Comparison of ENCODE assay signal across 8 cellular contexts in genomic region chr19:12722566-12723382, GRCh38. TPM values are rescaled to one million over a fixed set of nuclear protein-coding genes. Genes with fewer than 3 reads are reported as not detected.
DNase-seq lines count a peak whose midpoint lies in the region; TF ChIP-seq lines count a peak whose summit lies in the region.

No MANE protein-coding gene starts in this region.

- intact Hi-C loops in CD4-positive, alpha-beta memory T cell (cut with micrococcal nuclease), result loop anchor here (1.0 to 5.0 kb wide), 3 partner anchors 12 to 40 kb away; partner anchors contain the start of genes DHPS, FBXW9 and TRIR

- H3K4me3 ChIP-seq in CD4-positive, alpha-beta memory T cell (ENCODE audit: low read length in 2 of 2), result peak overlapping the region; percentile 21 to 78
- peak overlapping the region; percentile 55 for H3K4me3 ChIP-seq in effector memory CD4-positive, alpha-beta T cell (ENCODE audit: insufficient read depth, low read depth, low read length, poor library complexity, severe bottlenecking)

- H3K9me3 ChIP-seq in CD4-positive, alpha-beta memory T cell (ENCODE audit: control insufficient read depth in 1 of 2, low read length in 2 of 2), result no peaks in the 10 kb centered on the region
- no peaks in the 10 kb centered on the region for H3K9me3 ChIP-seq in effector memory CD4-positive, alpha-beta T cell (ENCODE audit: control insufficient read depth, low read length)

- TF ChIP-seq CTCF in GM20000 (IDR thresholded peaks at IDR 0.05; ENCODE audit: extremely low read depth, missing control alignments), result no peak

- H3K27ac ChIP-seq in CD4-positive, alpha-beta memory T cell (ENCODE audit: low read depth, low read length), result peak overlapping the region; percentile 73
- H3K27ac ChIP-seq in effector memory CD4-positive, alpha-beta T cell (ENCODE audit: insufficient read depth, low read length, poor library complexity, severe bottlenecking), result peak overlapping the region; percentile 75

- CTCF ChIA-PET in CD4-positive, alpha-beta memory T cell (lab: Charles Lee; ENCODE audit: partially characterized antibody), result interaction anchor here (1.2 to 12.0 kb wide), 12 partner anchors 10 to 125 kb away, joined by 3 to 126 read pairs (median 4); partner anchors contain the start of genes DHPS, GET3, JUNB and TRIR

- peaks cover 0 to 4% (median 0%) of the 10 kb centered on the region in 8 donors for H3K9me3 Mint-ChIP-seq in CD4-positive, alpha-beta memory T cell

- peak; percentile 91 to 97 (median 95) for DNase-seq in CD4-positive, alpha-beta memory T cell
- peak; percentile 99 for DNase-seq in GM20000 (ENCODE audit: low spot score)
- peak; percentile 96 for DNase-seq in HT-29 (ENCODE audit: low spot score)
- DNase-seq in NK-92 treated with Interleukin-12 subunit alpha and Interleukin-12 subunit beta, amount 100 ng/mL, for 24 hours (lab: John Stamatoyannopoulos, UW), result peak; percentile 94
- DNase-seq in activated CD8-positive, alpha-beta memory T cell treated with anti-CD3 and anti-CD28 coated beads for 4 hours (ENCODE audit: low read depth in 2 of 2), result peak; percentile 85 to 92
- DNase-seq in effector memory CD4-positive, alpha-beta T cell, result peak; percentile 91 to 95 (median 91)
- DNase-seq in medulla oblongata (ENCODE audit: extremely low spot score), result peak; percentile 100
- DNase-seq in stimulated activated CD4-positive, alpha-beta T cell treated with anti-CD3 and anti-CD28 coated beads, TNF-alpha, amount 100 ng/mL, for 48 hours (ENCODE audit: low read depth in 3 of 3), result peak; percentile 84 to 92 (median 91)

- peaks cover 30% of the 10 kb centered on the region for H3K4me1 ChIP-seq in CD4-positive, alpha-beta memory T cell (ENCODE audit: insufficient read depth, low read length)
- H3K4me1 ChIP-seq in effector memory CD4-positive, alpha-beta T cell (ENCODE audit: control insufficient read depth, insufficient read depth, low read length, poor library complexity, severe bottlenecking), result peaks cover 19% of the 10 kb centered on the region

- H3K4me1 Mint-ChIP-seq in CD4-positive, alpha-beta memory T cell, result peaks cover 21 to 54% (median 35%) of the 10 kb centered on the region in 4 donors

- H3K36me3 ChIP-seq in CD4-positive, alpha-beta memory T cell (ENCODE audit: insufficient read depth, low read length), result peaks cover 5% of the 10 kb centered on the region
- H3K36me3 ChIP-seq in effector memory CD4-positive, alpha-beta T cell (ENCODE audit: control insufficient read depth, insufficient read depth, low read length), result peaks cover 6% of the 10 kb centered on the region

- H3K27ac Mint-ChIP-seq in CD4-positive, alpha-beta memory T cell, result peak overlapping the region; percentile 88 to 98 (median 93)

- peaks cover 0 to 1% of the 10 kb centered on the region in 2 donors for H3K27me3 Mint-ChIP-seq in CD4-positive, alpha-beta memory T cell

- no peaks in the 10 kb centered on the region for H3K27me3 ChIP-seq in CD4-positive, alpha-beta memory T cell (ENCODE audit: insufficient read depth, low read length)
- H3K27me3 ChIP-seq in effector memory CD4-positive, alpha-beta T cell (replicated peaks; ENCODE audit: control insufficient read depth, insufficient read depth, low read length, poor library complexity, severe bottlenecking), result no peaks in the 10 kb centered on the region

- H3K36me3 Mint-ChIP-seq in CD4-positive, alpha-beta memory T cell, result peaks cover 6 to 27% of the 10 kb centered on the region in 2 donors

- peak overlapping the region; percentile 87 to 98 (median 92) for H3K4me3 Mint-ChIP-seq in CD4-positive, alpha-beta memory T cell

- POLR2A ChIA-PET in CD4-positive, alpha-beta memory T cell (lab: Charles Lee; ENCODE audit: partially characterized antibody), result interaction anchor here (0.9 to 5.9 kb wide), 22 partner anchors 9 to 243 kb away, joined by 3 to 135 read pairs (median 4); partner anchors contain the start of genes DHPS, FBXW9, GET3 and JUNB

RNA-seq across cellular contexts. Expression of gene TNPO2, which starts 1.0 kb away (rescaled TPM):
- 10 to 100 TPM; 66.0 to 67.2 TPM for total RNA-seq in CD4-positive, alpha-beta memory T cell
- polyA plus RNA-seq in CD4-positive, alpha-beta memory T cell, result 1 to 10 TPM in 1 of 2 donors, under 1 TPM in 1; 0.60 to 1.8 TPM
- total RNA-seq in HT-29 (2014; rRNA removed; shearing (Covaris generic)), result 24.5 TPM in 2 replicates

RNA-seq across cellular contexts. Expression of gene TRIR, which starts 11.7 kb away (rescaled TPM):
- 100 to 1,000 TPM; 199 to 209 TPM for total RNA-seq in CD4-positive, alpha-beta memory T cell
- polyA plus RNA-seq in CD4-positive, alpha-beta memory T cell, result 100 to 1,000 TPM; 175 to 243 TPM
- 258 and 260 TPM in 2 replicates for total RNA-seq in HT-29 (2014; rRNA removed; shearing (Covaris generic))

RNA-seq across cellular contexts. Expression of gene GET3, which starts 14.5 kb away (rescaled TPM):
- 10 to 100 TPM; 30.8 to 34.5 TPM for total RNA-seq in CD4-positive, alpha-beta memory T cell
- 100 to 1,000 TPM in 1 of 2 donors, 10 to 100 TPM in 1; 60.6 to 114 TPM for polyA plus RNA-seq in CD4-positive, alpha-beta memory T cell
- 90.4 and 105 TPM in 2 replicates for total RNA-seq in HT-29 (2014; rRNA removed; shearing (Covaris generic))

RNA-seq across cellular contexts. Expression of gene FBXW9, which starts 26.3 kb away (rescaled TPM):
- total RNA-seq in CD4-positive, alpha-beta memory T cell, result 1 to 10 TPM; 4.5 to 4.9 TPM
- polyA plus RNA-seq in CD4-positive, alpha-beta memory T cell, result 1 to 10 TPM; 4.9 to 8.1 TPM
- 32.9 and 38.0 TPM in 2 replicates for total RNA-seq in HT-29 (2014; rRNA removed; shearing (Covaris generic))

RNA-seq across cellular contexts. Expression of gene BEST2, which starts 28.8 kb away (rescaled TPM):
- not detected for total RNA-seq in CD4-positive, alpha-beta memory T cell
- polyA plus RNA-seq in CD4-positive, alpha-beta memory T cell, result not detected
- total RNA-seq in HT-29 (2014; rRNA removed; shearing (Covaris generic)), result 0.37 and 0.48 TPM in 2 replicates

Comparison
In these comparisons a context has a peak if more than half of its experiments do, and no peak if none do; other contexts are left out.
1. Peak in every context shown above with its lines: DNase-seq, H3K4me3 ChIP-seq and H3K27ac ChIP-seq.